Comparison of ENCODE assay signal across 10 cellular contexts in genomic region chr3:30437172-30437571, GRCh38.
A peak's percentile ranks its signal among the peaks of the same experiment; 100 is the strongest.
DNase-seq lines count a peak whose midpoint lies in the region; ATAC-seq, FAIRE-seq and TF ChIP-seq lines count a peak whose summit lies in the region.
"Had no signal": no experiment of that assay in that cellular context is flagged by ENCODE, and none has a peak within 500 bp of the region (broad histone marks: within the 10 kb centered on the region; RNA-seq: fewer than 3 reads in every experiment).

No MANE protein-coding gene starts in this region.

- H3T11ph ChIP-seq in H9 (ENCODE audit: low read length) = no peak overlapping the region

- no peak overlapping the region for H4K5ac ChIP-seq in H9 (ENCODE audit: insufficient read length, low read depth, low read length)

- H2BK20ac ChIP-seq in H9 (ENCODE audit: low read depth, low read length, poor library complexity, severe bottlenecking) = no peak overlapping the region

- no peak overlapping the region for H2AFZ ChIP-seq in mesenchymal stem cell (ENCODE audit: low read depth, low read length)
- H2AFZ ChIP-seq in H9 (ENCODE audit: low read length) = no peak overlapping the region

- H4K8ac ChIP-seq in mesenchymal stem cell (ENCODE audit: low read length) = no peak overlapping the region
- no peak overlapping the region for H4K8ac ChIP-seq in H9 (replicated peaks; ENCODE audit: insufficient read length, low read depth, low read length)

- no peak overlapping the region for H4K91ac ChIP-seq in mesenchymal stem cell (ENCODE audit: low read length)
- H4K91ac ChIP-seq in H9 (ENCODE audit: insufficient read length, low read depth, low read length) = no peak overlapping the region

- H2AK5ac ChIP-seq in mesenchymal stem cell (ENCODE audit: low read length, severe bottlenecking) (peak overlapping the region; percentile 21), H9 (ENCODE audit: insufficient read length, low read length) (no peak overlapping the region)

- no peaks in the 10 kb centered on the region for H3K23me2 ChIP-seq in H9 (ENCODE audit: insufficient read length, low read depth, low read length, poor library complexity, severe bottlenecking)

- H3K9me3 Mint-ChIP-seq in activated CD4-positive, alpha-beta T cell treated with anti-CD3 and anti-CD28 coated beads for 36 hours (ENCODE audit: low read depth) = peaks cover 2% of the 10 kb centered on the region
- peaks cover 2 to 3% of the 10 kb centered on the region in 2 experiments; a peak in 3 of 5 replicates for H3K9me3 Mint-ChIP-seq in H9

- no peak overlapping the region for H3K4me3 Mint-ChIP-seq in activated CD4-positive, alpha-beta T cell treated with anti-CD3 and anti-CD28 coated beads for 36 hours
- no peak overlapping the region for H3K4me3 Mint-ChIP-seq in H9

- H3K9me3 ChIP-seq in mesenchymal stem cell (ENCODE audit: control insufficient read depth, low read length) (no peaks in the 10 kb centered on the region), tibial artery (no peaks in the 10 kb centered on the region), H9 (ENCODE audit: control insufficient read depth, low read depth, low read length) (no peaks in the 10 kb centered on the region)

- no peaks in the 10 kb centered on the region for H3K27me3 ChIP-seq in mesenchymal stem cell (ENCODE audit: control insufficient read depth in 1 of 2, insufficient read depth in 1 of 2, low read length in 2 of 2)
- no peaks in the 10 kb centered on the region for H3K27me3 ChIP-seq in tibial artery
- H3K27me3 ChIP-seq in H9 (ENCODE audit: insufficient read depth, low read length) = no peaks in the 10 kb centered on the region

- H3K4me2 ChIP-seq in mesenchymal stem cell (ENCODE audit: low read length, poor library complexity, severe bottlenecking) = no peak overlapping the region
- no peak overlapping the region for H3K4me2 ChIP-seq in H9 (ENCODE audit: insufficient read depth, insufficient read length, low read length)

- H3K4ac ChIP-seq in mesenchymal stem cell (ENCODE audit: low read depth in 1 of 2, low read length in 2 of 2) (no peak overlapping the region), H9 (ENCODE audit: low read depth, low read length) (no peak overlapping the region)

- H2BK120ac ChIP-seq in mesenchymal stem cell (ENCODE audit: low read depth, low read length) (peak overlapping the region; percentile 30), H9 (ENCODE audit: low read depth, low read length, poor library complexity, severe bottlenecking) (no peak overlapping the region)

- no peaks in the 10 kb centered on the region for H4K20me1 ChIP-seq in H9 (ENCODE audit: control insufficient read depth, insufficient read depth, insufficient read length)

- peak overlapping the region; percentile 82 for H3K9ac ChIP-seq in mesenchymal stem cell (ENCODE audit: low read length)
- H3K9ac ChIP-seq in H9 (ENCODE audit: extremely low read depth, insufficient read length, low read length) = no peak overlapping the region

- H3K36me3 ChIP-seq in mesenchymal stem cell (ENCODE audit: control insufficient read depth in 1 of 2, insufficient read depth in 2 of 2, low read depth in 1 of 2, low read length in 2 of 2) (no peaks in the 10 kb centered on the region), tibial artery (no peaks in the 10 kb centered on the region)

- H3K14ac ChIP-seq in mesenchymal stem cell (ENCODE audit: low read length in 2 of 2) (no peak overlapping the region), H9 (ENCODE audit: insufficient read depth, low read length) (no peak overlapping the region)

- H3K56ac ChIP-seq in H9 (ENCODE audit: insufficient read length, low read depth, low read length) = no peak overlapping the region

- POLR2A ChIA-PET in activated CD4-positive, alpha-beta T cell treated with anti-CD3 and anti-CD28 coated beads for 36 hours (lab: Charles Lee) = no interaction called here

- TF ChIP-seq CTCF in NB4 (IDR thresholded peaks at IDR 0.05; ENCODE audit: low read depth, low read length) = no peak
- TF ChIP-seq CTCF in choroid plexus epithelial cell (conservative IDR thresholded peaks at IDR 0.05; ENCODE audit: low read depth, low read length) = peak; percentile 44
- TF ChIP-seq CTCF in tibial artery (IDR thresholded peaks at IDR 0.05) = peak; percentile 17 to 37
- TF ChIP-seq CTCF in H9 (conservative IDR thresholded peaks at IDR 0.05) = no peak

- 70% methylated on average over 4 of the region's 4 CpGs for WGBS in mesenchymal stem cell
- no CpG with 5 or more reads among the region's 4 CpGs for WGBS in H9 (ENCODE audit: extremely low coverage, insufficient read length, low lambda C conversion rate)

- CTCF ChIA-PET in activated CD4-positive, alpha-beta T cell treated with anti-CD3 and anti-CD28 coated beads for 36 hours (lab: Charles Lee) = interaction anchor here (1.3 kb wide), 1 partner anchor 123 kb away, joined by 4 read pairs; no protein-coding TSS in a partner anchor

- H3K23ac ChIP-seq in mesenchymal stem cell (ENCODE audit: low read length in 2 of 2) (no peak overlapping the region), H9 (ENCODE audit: insufficient read length, low read depth, low read length) (no peak overlapping the region)

- FAIRE-seq in GM19239 (lab: Jason Lieb, UNC) = no peak
- FAIRE-seq: G401.6 had no signal

- H3K36me3 Mint-ChIP-seq in activated CD4-positive, alpha-beta T cell treated with anti-CD3 and anti-CD28 coated beads for 36 hours (ENCODE audit: low read depth) = no peaks in the 10 kb centered on the region
- H3K36me3 Mint-ChIP-seq in H9 (ENCODE audit: insufficient read depth in 1 of 3, low read depth in 3 of 3) = peaks cover 0 to 2% (median 0%) of the 10 kb centered on the region in 3 experiments; a peak in 1 of 7 replicates

- ATAC-seq in activated CD4-positive, alpha-beta T cell treated with anti-CD3 and anti-CD28 coated beads for 36 hours = no peak

- H3K79me2 ChIP-seq in H9 (ENCODE audit: insufficient read depth, low read length) = no peaks in the 10 kb centered on the region

- intact Hi-C loops in tibial artery (cut with DNase I; ENCODE audit: low total_unique reads) = no loop called here
- intact Hi-C loops in activated CD4-positive, alpha-beta T cell treated with anti-CD3 and anti-CD28 coated beads for 36 hours (cut with DNase I, micrococcal nuclease) = no loop called here

- H3K4me1 ChIP-seq in mesenchymal stem cell (ENCODE audit: control insufficient read depth, insufficient read depth, low read depth, low read length) (peaks cover 2% of the 10 kb centered on the region), tibial artery (peaks cover 0 to 71% (median 52%) of the 10 kb centered on the region in 4 donors), H9 (ENCODE audit: insufficient read depth, low read length) (peaks cover 7% of the 10 kb centered on the region; the same call in 1 of the 2 replicates)

- H3K18ac ChIP-seq in mesenchymal stem cell (ENCODE audit: low read depth in 1 of 2, low read length in 2 of 2) = peak overlapping the region in 1 of 2 experiments; percentile 48
- no peak overlapping the region for H3K18ac ChIP-seq in H9 (ENCODE audit: insufficient read length, low read depth, low read length)

- H3K79me1 ChIP-seq in mesenchymal stem cell (replicated peaks; ENCODE audit: low read length, poor library complexity, severe bottlenecking) (no peaks in the 10 kb centered on the region), H9 (ENCODE audit: insufficient read depth, low read depth, low read length, poor library complexity, severe bottlenecking) (no peaks in the 10 kb centered on the region)

- H2BK15ac ChIP-seq in mesenchymal stem cell (ENCODE audit: low read depth, poor library complexity, severe bottlenecking) = no peak overlapping the region
- H2BK15ac ChIP-seq in H9 (ENCODE audit: low read depth, low read length) = no peak overlapping the region

- H3K4me3 ChIP-seq in NB4 (ENCODE audit: low read depth, low read length) (no peak overlapping the region), choroid plexus epithelial cell (ENCODE audit: low read depth, low read length) (no peak overlapping the region), mesenchymal stem cell (ENCODE audit: insufficient read depth in 1 of 2, low read depth in 1 of 2, low read length in 2 of 2) (no peak overlapping the region), tibial artery (no peak overlapping the region)

- TF ChIP-seq POLR2A in NB4 (IDR thresholded peaks at IDR 0.05; ENCODE audit: extremely low read depth, insufficient read length) = no peak

- peak; percentile 53 for DNase-seq in NB4 (ENCODE audit: low read depth)
- DNase-seq in choroid plexus epithelial cell (ENCODE audit: low read depth) = peak; percentile 89
- no peak for DNase-seq in mesenchymal stem cell
- peak; percentile 73 to 88 for DNase-seq in tibial artery
- no peak for DNase-seq in activated CD4-positive, alpha-beta T cell treated with anti-CD3 and anti-CD28 coated beads for 36 hours
- no peak for DNase-seq in NCI-H526 treated with DMSO at 0.1 percent for 48 hours (lab: John Stamatoyannopoulos, UW)
- no peak for DNase-seq in GM19239 (ENCODE audit: insufficient read length, low spot score)
- DNase-seq in H9 = no peak
- DNase-seq: stimulated activated CD4-positive, alpha-beta T cell treated with anti-CD3 and anti-CD28 coated beads, Interleukin-2, amount 100 ng/mL, for 24 hours had no signal

- no peaks in the 10 kb centered on the region for H3K27me3 Mint-ChIP-seq in activated CD4-positive, alpha-beta T cell treated with anti-CD3 and anti-CD28 coated beads for 36 hours
- H3K27me3 Mint-ChIP-seq in H9 (ENCODE audit: low read depth) = peaks cover 1% of the 10 kb centered on the region; the same call in 1 of the 2 replicates

- H3K4me1 Mint-ChIP-seq in activated CD4-positive, alpha-beta T cell treated with anti-CD3 and anti-CD28 coated beads for 36 hours = peaks cover 28% of the 10 kb centered on the region
- H3K4me1 Mint-ChIP-seq in H9 = peaks cover 25 to 29% of the 10 kb centered on the region in 2 experiments

- peak overlapping the region; percentile 45 for H3K27ac ChIP-seq in mesenchymal stem cell (ENCODE audit: low read length, poor library complexity, severe bottlenecking)
- H3K27ac ChIP-seq in tibial artery = peak overlapping the region; percentile 76 to 77
- no peak overlapping the region for H3K27ac ChIP-seq in H9 (ENCODE audit: insufficient read length, low read depth, low read length)

- H2BK12ac ChIP-seq in mesenchymal stem cell (ENCODE audit: low read length in 2 of 2) (peak overlapping the region in 1 of 2 experiments; percentile 48), H9 (ENCODE audit: insufficient read length, low read depth, low read length) (no peak overlapping the region)

- H2BK5ac ChIP-seq in mesenchymal stem cell (ENCODE audit: low read depth, low read length, poor library complexity, severe bottlenecking) (no peak overlapping the region), H9 (ENCODE audit: insufficient read length, low read length) (no peak overlapping the region)

- no peak overlapping the region for H3K27ac Mint-ChIP-seq in activated CD4-positive, alpha-beta T cell treated with anti-CD3 and anti-CD28 coated beads for 36 hours
- peak overlapping the region in 1 of 3 experiments; percentile 88; a peak in 3 of 7 replicates for H3K27ac Mint-ChIP-seq in H9

Comparison
In these comparisons a context has a peak if more than half of its experiments do, and no peak if none do; other contexts are left out.
1. DNase-seq: peak in NB4 (single experiment), choroid plexus epithelial cell (single experiment) and tibial artery (2 of 2); none in mesenchymal stem cell (single experiment), activated CD4-positive, alpha-beta T cell treated with anti-CD3 and anti-CD28 coated beads for 36 hours (single experiment), NCI-H526 treated with DMSO at 0.1 percent for 48 hours (single experiment), GM19239 (single experiment) and H9 (single experiment).
2. CTCF ChIP-seq: peak in choroid plexus epithelial cell (single experiment) and tibial artery (2 of 2); none in NB4 (single experiment) and H9 (single experiment).